In genomic region chr7:124965553-124965952, GRCh38 we compare ENCODE assay signal across 1 cellular context.
TF ChIP-seq lines count a peak whose summit lies in the region.

No MANE protein-coding gene starts in this region.

TF ChIP-seq in K562, 482 proteins besides CTCF, POLR2A, EP300 and RAD21 (continued from another document):
- TF ChIP-seq ZNF583 (CRISPR knock-in tag; IDR thresholded peaks at IDR 0.05) (peak; percentile 80; the same call in 1 of the 2 replicates), NR2C1 (IDR thresholded peaks at IDR 0.05) (no peak), NR2C1 (tag; IDR thresholded peaks at IDR 0.05) (peak; percentile 66), HDAC8 (tag; IDR thresholded peaks at IDR 0.05) (0 out of 2 replicates have a peak, but pooled peaks have one; percentile 63), MEF2D (tag; conservative IDR thresholded peaks at IDR 0.05; ENCODE audit: low read depth) (peak; percentile 65), IRF9 (tag; IDR thresholded peaks at IDR 0.05) (peak; percentile 54; the same call in 1 of the 2 replicates), CXXC5 (CRISPR knock-in tag; IDR thresholded peaks at IDR 0.05) (peak; percentile 60), SMAD3 (CRISPR knock-in tag; conservative IDR thresholded peaks at IDR 0.05) (peak; percentile 71; the same call in 1 of the 2 replicates), CREB3 (tag; conservative IDR thresholded peaks at IDR 0.05; ENCODE audit: low read depth) (peak; percentile 90), MECOM (CRISPR knock-in tag; IDR thresholded peaks at IDR 0.05) (peak; percentile 85), ZNF639 (CRISPR knock-in tag; conservative IDR thresholded peaks at IDR 0.05 in 1 of 2, IDR thresholded peaks at IDR 0.05 in 1 of 2) (peak in 1 of 2 experiments; percentile 76; a peak in 2 of 4 replicates), CC2D1A (IDR thresholded peaks at IDR 0.05) (no peak), KDM2B (CRISPR knock-in tag; IDR thresholded peaks at IDR 0.05) (no peak), SMAD4 (CRISPR knock-in tag; conservative IDR thresholded peaks at IDR 0.05) (peak; percentile 93), KLF6 (CRISPR knock-in tag; IDR thresholded peaks at IDR 0.05; ENCODE audit: borderline replicate concordance) (peak; percentile 74; the same call in 1 of the 2 replicates), ZNF41 (CRISPR knock-in tag; conservative IDR thresholded peaks at IDR 0.05) (peak; percentile 86), ZNF592 (IDR thresholded peaks at IDR 0.05) (0 out of 2 replicates have a peak, but pooled peaks have one; percentile 43), ILK (tag; IDR thresholded peaks at IDR 0.05; ENCODE audit: borderline replicate concordance, low read depth) (peak; percentile 72), DDX20 (tag; IDR thresholded peaks at IDR 0.05; ENCODE audit: low read depth) (peak; percentile 79), NR4A1 (CRISPR knock-in tag; IDR thresholded peaks at IDR 0.05) (no peak), NR4A1 (tag; IDR thresholded peaks at IDR 0.05) (peak; percentile 87; the same call in 1 of the 2 replicates), PTRF (tag; IDR thresholded peaks at IDR 0.05) (peak; percentile 85), TEAD1 (CRISPR knock-in tag; IDR thresholded peaks at IDR 0.05) (peak in 1 of 2 experiments; percentile 83; a peak in 1 of 4 replicates), GMEB1 (CRISPR knock-in tag; IDR thresholded peaks at IDR 0.05) (peak; percentile 36; the same call in 1 of the 2 replicates), E2F3 (CRISPR knock-in tag; IDR thresholded peaks at IDR 0.05) (peak; percentile 55; the same call in 1 of the 2 replicates), ZNF316 (IDR thresholded peaks at IDR 0.05) (no peak), ZSCAN29 (IDR thresholded peaks at IDR 0.05) (no peak), PPARD (CRISPR knock-in tag; IDR thresholded peaks at IDR 0.05) (no peak), NFE2L1 (tag; IDR thresholded peaks at IDR 0.05; ENCODE audit: borderline replicate concordance, low read depth) (peak; percentile 24; the same call in 1 of the 2 replicates), DMBX1 (CRISPR knock-in tag; IDR thresholded peaks at IDR 0.05; ENCODE audit: borderline replicate concordance) (peak; percentile 95), ZNF655 (CRISPR knock-in tag; IDR thresholded peaks at IDR 0.05) (0 out of 2 replicates have a peak, but pooled peaks have one; percentile 14), YY1 (IDR thresholded peaks at IDR 0.05; ENCODE audit: borderline replicate concordance in 1 of 3, control insufficient read depth in 1 of 3, extremely low read depth in 1 of 3, insufficient read depth in 3 of 3, insufficient read length in 1 of 3, insufficient replicate concordance in 2 of 3, low read depth in 1 of 3, low read length in 2 of 3) (no peak), JUNB (CRISPR knock-in tag; conservative IDR thresholded peaks at IDR 0.05) (no peak), RNF219 (CRISPR knock-in tag; IDR thresholded peaks at IDR 0.05) (0 out of 2 replicates have a peak, but pooled peaks have one; percentile 30), ZNF449 (CRISPR knock-in tag; IDR thresholded peaks at IDR 0.05) (peak; percentile 46; the same call in 1 of the 2 replicates), ZNF212 (CRISPR knock-in tag; IDR thresholded peaks at IDR 0.05) (0 out of 2 replicates have a peak, but pooled peaks have one; percentile 51), ZNF766 (CRISPR knock-in tag; conservative IDR thresholded peaks at IDR 0.05) (peak; percentile 57; the same call in 1 of the 2 replicates), ZNF239 (CRISPR knock-in tag; IDR thresholded peaks at IDR 0.05) (peak; percentile 80), NUFIP1 (IDR thresholded peaks at IDR 0.05; ENCODE audit: partially characterized antibody) (no peak), TSHZ1 (CRISPR knock-in tag; IDR thresholded peaks at IDR 0.05) (0 out of 2 replicates have a peak, but pooled peaks have one; percentile 54), GTF2A2 (tag; IDR thresholded peaks at IDR 0.05) (peak; percentile 60; the same call in 1 of the 2 replicates)
